ENCODE assay signal across 15 cellular contexts in genomic region chr17:79557276-79557675, GRCh38. TPM values are rescaled to one million over a fixed set of nuclear protein-coding genes. Genes with fewer than 3 reads are reported as not detected.
DNase-seq lines count a peak whose midpoint lies in the region; ATAC-seq and TF ChIP-seq lines count a peak whose summit lies in the region.
"Had no signal": no experiment of that assay in that cellular context is flagged by ENCODE, and none has a peak within 500 bp of the region (broad histone marks: within the 10 kb centered on the region; RNA-seq: fewer than 3 reads in every experiment).

No MANE protein-coding gene starts in this region.

- intact Hi-C loops in natural killer cell (cut with micrococcal nuclease) (no loop called here), testis (cut with DNase I; ENCODE audit: low total_unique reads) (no loop called here), upper lobe of right lung (cut with DNase I) (no loop called here)

- peaks cover 12 to 23% (median 17%) of the 10 kb centered on the region in 11 experiments; a peak in 18 of 22 replicates for H3K9me3 ChIP-seq in BLaER1 treated with 17β-estradiol and CSF1 and Interleukin-3, amounts not matched to agents 10 nM and 100 nM (replicated peaks in 1 of 11)
- H3K9me3 ChIP-seq in testis (no peaks in the 10 kb centered on the region), upper lobe of right lung (peaks cover 7% of the 10 kb centered on the region)

- 0 out of 22 replicates have a peak overlapping the region, but pooled peaks of 1 of the 11 experiments have one; percentile 21 for H3K27ac ChIP-seq in BLaER1 treated with 17β-estradiol and CSF1 and Interleukin-3, amounts not matched to agents 10 nM and 100 nM
- H3K27ac ChIP-seq in cingulate gyrus (ENCODE audit: low read depth, low read length): peak overlapping the region; percentile 72
- H3K27ac ChIP-seq in testis: peak overlapping the region; percentile 33 to 48
- no peak overlapping the region for H3K27ac ChIP-seq in upper lobe of right lung
- H3K27ac ChIP-seq: C4-2B had no signal

- H3K36me3 Mint-ChIP-seq in natural killer cell: no peaks in the 10 kb centered on the region
- H3K36me3 Mint-ChIP-seq: CD4-positive, alpha-beta memory T cell had no signal

- peak overlapping the region in 9 of 11 experiments; percentile 42 to 76 (median 59); a peak in 13 of 22 replicates for H3K4me2 ChIP-seq in BLaER1 treated with 17β-estradiol and CSF1 and Interleukin-3, amounts not matched to agents 10 nM and 100 nM

- no peak for TF ChIP-seq POLR2A in testis (IDR thresholded peaks at IDR 0.05)

- H3K27me3 ChIP-seq in BLaER1 treated with 17β-estradiol and CSF1 and Interleukin-3, amounts not matched to agents 10 nM and 100 nM: peaks cover 0 to 21% (median 0%) of the 10 kb centered on the region in 11 experiments; a peak in 4 of 22 replicates
- H3K27me3 ChIP-seq in testis (no peaks in the 10 kb centered on the region), upper lobe of right lung (peaks cover 44% of the 10 kb centered on the region)

- TF ChIP-seq CTCF in natural killer cell (IDR thresholded peaks at IDR 0.05) (no peak), testis (IDR thresholded peaks at IDR 0.05) (no peak), upper lobe of right lung (IDR thresholded peaks at IDR 0.05) (no peak)

- peak overlapping the region in 1 of 2 donors; percentile 61 for H3K27ac Mint-ChIP-seq in natural killer cell

- H3K4me3 ChIP-seq in BLaER1 treated with 17β-estradiol and CSF1 and Interleukin-3, amounts not matched to agents 10 nM and 100 nM: no peak overlapping the region
- H3K4me3 ChIP-seq in testis: no peak overlapping the region
- no peak overlapping the region for H3K4me3 ChIP-seq in upper lobe of right lung

- ATAC-seq in natural killer cell (no peak), upper lobe of right lung (no peak)

- DNase-seq in natural killer cell (no peak), testis (no peak), upper lobe of right lung (no peak), medulla oblongata (ENCODE audit: extremely low spot score) (no peak), AML-193 (lab: John Stamatoyannopoulos, UW) (no peak)
- DNase-seq: 8988T; CD4-positive, alpha-beta memory T cell; DMS79 treated with DMSO at 0.1 percent for 48 hours; EL; GOT3; H9 had no signal

- peaks cover 39 to 59% (median 54%) of the 10 kb centered on the region in 10 experiments for H3K4me1 ChIP-seq in BLaER1 treated with 17β-estradiol and CSF1 and Interleukin-3, amounts not matched to agents 10 nM and 100 nM
- H3K4me1 ChIP-seq in testis (no peaks in the 10 kb centered on the region), upper lobe of right lung (no peaks in the 10 kb centered on the region)

- no peak overlapping the region for H3K9ac ChIP-seq in BLaER1 treated with 17β-estradiol and CSF1 and Interleukin-3, amounts not matched to agents 10 nM and 100 nM

- H3K4me3 Mint-ChIP-seq in natural killer cell: peak overlapping the region; percentile 25
- H3K4me3 Mint-ChIP-seq: CD4-positive, alpha-beta memory T cell; H9 had no signal

- no peaks in the 10 kb centered on the region for H3K36me3 ChIP-seq in BLaER1 treated with 17β-estradiol and CSF1 and Interleukin-3, amounts not matched to agents 10 nM and 100 nM
- H3K36me3 ChIP-seq in testis (ENCODE audit: low read depth, missing control alignments) (no peaks in the 10 kb centered on the region), upper lobe of right lung (no peaks in the 10 kb centered on the region)

- H3K9me3 Mint-ChIP-seq in natural killer cell: peaks cover 8% of the 10 kb centered on the region in 2 donors

- peaks cover 0 to 14% of the 10 kb centered on the region in 2 donors for H3K27me3 Mint-ChIP-seq in natural killer cell (ENCODE audit: low read depth in 2 of 2)

- WGBS in testis, 2 donors: 73 to 80% methylated on average over 5 to 9 of the region's 9 CpGs

- no peaks in the 10 kb centered on the region for H4K20me1 ChIP-seq in BLaER1 treated with 17β-estradiol and CSF1 and Interleukin-3, amounts not matched to agents 10 nM and 100 nM

- H3K4me1 Mint-ChIP-seq in natural killer cell: peaks cover 26 to 52% of the 10 kb centered on the region in 2 donors

RNA-seq across cellular contexts. Expression of gene RBFOX3, which starts 53.6 kb away (rescaled TPM):
- total RNA-seq in natural killer cell (10 to 100 TPM in 1 of 3 donors, 1 to 10 TPM in 2; 3.0 to 17.2 (median 4.9) TPM), testis (10 to 100 TPM; 13.6 to 15.3 TPM), upper lobe of right lung (not detected)
- 14.4 TPM for polyA plus RNA-seq in testis (ENCODE audit: insufficient read depth, low read depth, low replicate concordance)
- total RNA-seq: CD4-positive, alpha-beta memory T cell; HT-29 had no signal
